ENCODE assay signal across 1 cellular context in genomic region chr16:75208242-75208825, GRCh38.
TF ChIP-seq lines count a peak whose summit lies in the region.

No MANE protein-coding gene starts in this region.

TF ChIP-seq in GM23338, 12 proteins besides CTCF, POLR2A, EP300 and RAD21 (continued from another document):
- TF ChIP-seq ZNF462 (CRISPR knock-in tag; IDR thresholded peaks at IDR 0.05) (no peak), EZH2 (IDR thresholded peaks at IDR 0.05; ENCODE audit: low read depth, unreplicated experiment) (no peak), ETS1 (IDR thresholded peaks at IDR 0.05) (no peak), ZNF331 (CRISPR knock-in tag; IDR thresholded peaks at IDR 0.05; ENCODE audit: low read depth) (no peak), CREB1 (CRISPR knock-in tag; IDR thresholded peaks at IDR 0.05; ENCODE audit: low read depth) (no peak), POLR2AphosphoS5 (IDR thresholded peaks at IDR 0.05; ENCODE audit: low read depth) (no peak)
